In genomic region chr10:70145666-70146488, GRCh38 we compare ENCODE assay signal across 1 cellular context.
A peak's percentile ranks its signal among the peaks of the same experiment; 100 is the strongest.
TF ChIP-seq lines count a peak whose summit lies in the region.

No MANE protein-coding gene starts in this region.

TF ChIP-seq in H1, 55 proteins besides CTCF, POLR2A, EP300 and RAD21 (continued from another document):
- TF ChIP-seq USF2 (IDR thresholded peaks at IDR 0.05; ENCODE audit: low read length) (no peak), ATF3 (IDR thresholded peaks at IDR 0.05; ENCODE audit: insufficient read depth, low read depth, low read length) (no peak), MAFK (IDR thresholded peaks at IDR 0.05; ENCODE audit: low read depth, low read length) (no peak), RFX5 (IDR thresholded peaks at IDR 0.05; ENCODE audit: borderline replicate concordance, low read depth, low read length) (no peak), KDM5A (IDR thresholded peaks at IDR 0.05; ENCODE audit: low read length) (no peak), SP2 (IDR thresholded peaks at IDR 0.05; ENCODE audit: low read length) (no peak), EGR1 (IDR thresholded peaks at IDR 0.05; ENCODE audit: borderline replicate concordance, low read depth, low read length) (no peak), CTBP2 (IDR thresholded peaks at IDR 0.05; ENCODE audit: borderline replicate concordance, insufficient read depth, insufficient read length, low read length) (no peak), ZNF274 (IDR thresholded peaks at IDR 0.05; ENCODE audit: borderline replicate concordance, extremely low read depth, low read length) (no peak), SRF (IDR thresholded peaks at IDR 0.05; ENCODE audit: low read depth, low read length) (no peak), NRF1 (IDR thresholded peaks at IDR 0.05; ENCODE audit: low read depth, low read length) (no peak), BCL11A (IDR thresholded peaks at IDR 0.05; ENCODE audit: low read depth in 2 of 2, low read length in 2 of 2) (no peak), TAF7 (optimal IDR thresholded peaks at IDR 0.05; ENCODE audit: borderline replicate concordance, low read depth, low read length) (no peak), CREB1 (IDR thresholded peaks at IDR 0.05) (no peak; the same call in none of the 2 replicates), SP1 (IDR thresholded peaks at IDR 0.05; ENCODE audit: low read depth, low read length) (no peak), FOSL1 (IDR thresholded peaks at IDR 0.05; ENCODE audit: insufficient read depth, low read depth, low read length) (no peak), TEAD4 (IDR thresholded peaks at IDR 0.05; ENCODE audit: low read depth, low read length) (no peak), KDM4A (IDR thresholded peaks at IDR 0.05; ENCODE audit: low read depth, low read length, severe bottlenecking) (peak; percentile 94), RNF2 (IDR thresholded peaks at IDR 0.05; ENCODE audit: borderline replicate concordance, low read depth, low read length, missing control alignments, poor library complexity, severe bottlenecking) (peak; percentile 10), BRCA1 (IDR thresholded peaks at IDR 0.05; ENCODE audit: low read depth, low read length) (no peak), POU5F1 (IDR thresholded peaks at IDR 0.05; ENCODE audit: low read depth, low read length) (no peak), YY1 (IDR thresholded peaks at IDR 0.05; ENCODE audit: low read depth, low read length) (peak; percentile 76), EZH2 (IDR thresholded peaks at IDR 0.05; ENCODE audit: low read depth, low read length, severe bottlenecking) (no peak), MAX (IDR thresholded peaks at IDR 0.05) (peak; percentile 83), BACH1 (IDR thresholded peaks at IDR 0.05; ENCODE audit: low read length) (no peak), SUZ12 (IDR thresholded peaks at IDR 0.05; ENCODE audit: low read length) (no peak), GABPA (IDR thresholded peaks at IDR 0.05; ENCODE audit: borderline replicate concordance, insufficient read depth, low read length) (no peak), E2F6 (IDR thresholded peaks at IDR 0.05) (peak; percentile 71), HDAC6 (IDR thresholded peaks at IDR 0.05; ENCODE audit: low read depth, low read length) (no peak), TCF12 (IDR thresholded peaks at IDR 0.05; ENCODE audit: low read depth, low read length) (no peak), CHD2 (IDR thresholded peaks at IDR 0.05; ENCODE audit: low read length) (no peak), POLR2AphosphoS5 (IDR thresholded peaks at IDR 0.05; ENCODE audit: low read depth, low read length) (peak; percentile 35; the same call in 1 of the 2 replicates)
